In the genomic region with DNA sequence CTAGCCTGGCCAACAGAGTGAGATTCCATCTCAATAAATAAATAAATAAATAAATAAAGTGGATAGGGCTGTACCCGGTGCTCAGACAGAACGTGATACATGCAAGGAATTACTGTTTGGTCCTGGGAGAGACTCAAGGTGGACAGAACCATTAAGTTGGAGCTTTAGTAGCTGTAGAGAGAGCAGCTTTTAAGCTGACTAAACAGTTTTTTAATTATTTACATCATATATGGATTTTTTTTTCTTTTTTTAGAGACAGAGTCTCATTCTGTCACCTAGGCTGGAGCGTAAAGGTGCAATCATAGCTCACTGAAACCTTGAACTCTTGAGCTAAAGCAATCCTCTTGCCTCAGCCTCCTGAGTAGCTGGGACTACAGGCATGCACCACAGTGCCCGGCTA, we compare ENCODE assay signal across 11 cellular contexts.
"Had no signal": no experiment of that assay in that cellular context is flagged by ENCODE, and none has a peak within 500 bp of the region (broad histone marks: within the 10 kb centered on the region; RNA-seq: fewer than 3 reads in every experiment).

No MANE protein-coding gene starts in this region.

- H3K36me3 ChIP-seq: HAP-1 had no signal

- H3K27ac ChIP-seq: GM23248 had no signal

- H2AFZ ChIP-seq: GM23248, GM23338 had no signal

- DNase-seq: GM23248, GOT3, H7, H9, HCEC 1CT, HFFc6 had no signal

- ATAC-seq: GM23338, HCT116 had no signal

- H3K4me2 ChIP-seq: GM23338 had no signal

- H3K4me3 ChIP-seq: GM23248, GM23338, HAP-1 had no signal

- H3K9ac ChIP-seq: GM23248 had no signal

- FAIRE-seq: H1, H54 had no signal

- H3K4me1 ChIP-seq: HAP-1 had no signal
